14 cellular contexts compared by ENCODE assay signal in genomic region chr1:38979380-38979779, GRCh38. TPM values are rescaled to one million over a fixed set of nuclear protein-coding genes. Genes with fewer than 3 reads are reported as not detected.
"Had no signal": no experiment of that assay in that cellular context is flagged by ENCODE, and none has a peak within 500 bp of the region (broad histone marks: within the 10 kb centered on the region; RNA-seq: fewer than 3 reads in every experiment).

No MANE protein-coding gene starts in this region.

RNA-seq across cellular contexts. Expression of gene RHBDL2, which starts 37.8 kb away (rescaled TPM):
- total RNA-seq: activated B cell treated with CpG ODN at 0.5 μM for 24 hours; activated CD4-positive, alpha-beta memory T cell treated with anti-CD3 and anti-CD28 coated beads for 36 hours; activated CD4-positive, alpha-beta T cell treated with anti-CD3 and anti-CD28 coated beads, Interleukin-2, amount 10 ng/mL, durations not matched to agents 24 days and 14 days; activated CD8-positive, alpha-beta memory T cell treated with anti-CD3 and anti-CD28 coated beads for 36 hours; activated CD8-positive, alpha-beta T cell treated with anti-CD3 and anti-CD28 coated beads for 36 hours; activated naive CD4-positive, alpha-beta T cell treated with anti-CD3 and anti-CD28 coated beads for 36 hours; activated naive CD8-positive, alpha-beta T cell treated with anti-CD3 and anti-CD28 coated beads, Interleukin-2, amount 10 ng/mL, durations not matched to agents 7 days and 5 days; activated T-cell treated with anti-CD3 and anti-CD28 coated beads, Interleukin-2, amount 50 U/mL, for 4 hours; activated T-cell treated with anti-CD3 and anti-CD28 coated beads, Interleukin-2, amount 50 U/mL, for 72 hours; activated T-helper 1 cell treated with anti-CD3 and anti-CD28 coated beads, Interleukin-12 subunit alpha, Interleukin-12 subunit beta, Interleukin-2, Interleukin-4 antibody, amounts not matched to agents 30 ng/mL and 10 ng/mL and 1 ng/mL, durations not matched to agents 14 hours and 24 hours and 36 hours; activated T-helper 17 cell treated with anti-CD3 and anti-CD28 coated beads, Interleukin-2, amount 50 U/mL, for 72 hours; ascending aorta; cardiac muscle cell; chondrocyte had no signal
